ENCODE assay signal across 9 cellular contexts in genomic region chr12:109833307-109834189, GRCh38. TPM values are rescaled to one million over a fixed set of nuclear protein-coding genes. Genes with fewer than 3 reads are reported as not detected.
DNase-seq lines count a peak whose midpoint lies in the region; ATAC-seq, FAIRE-seq and TF ChIP-seq lines count a peak whose summit lies in the region.
"Had no signal": no experiment of that assay in that cellular context is flagged by ENCODE, and none has a peak within 500 bp of the region (broad histone marks: within the 10 kb centered on the region; RNA-seq: fewer than 3 reads in every experiment).

TRPV4 (minus strand) TSS chr12:109833398; CDS start chr12:109814796, 18,602 bp downstream.

- H2AFZ ChIP-seq in H9 (ENCODE audit: low read length) = no peak within 1 kb of the TSS

- H3K9me3 ChIP-seq in H9 (ENCODE audit: control insufficient read depth, low read depth, low read length) = no peaks in the 10 kb centered on the region
- H3K9me3 ChIP-seq in body of pancreas = no peaks in the 10 kb centered on the region
- H3K9me3 ChIP-seq in iPS-18a (ENCODE audit: control insufficient read depth, low read depth, low read length) = no peaks in the 10 kb centered on the region
- H3K9me3 ChIP-seq in skeletal muscle satellite cell (replicated peaks; ENCODE audit: low read length) = no peaks in the 10 kb centered on the region

- H3K4me2 ChIP-seq in H9 (ENCODE audit: insufficient read depth, insufficient read length, low read length) = peak within 1 kb of the TSS; percentile 21
- peak within 1 kb of the TSS; percentile 85 for H3K4me2 ChIP-seq in skeletal muscle satellite cell (ENCODE audit: low read length)
- H3K4me2 ChIP-seq: KMS-11 had no signal

- no peak within 1 kb of the TSS for H2BK15ac ChIP-seq in H9 (ENCODE audit: low read depth, low read length)

- H3K9ac ChIP-seq in H9 (ENCODE audit: extremely low read depth, insufficient read length, low read length) (no peak within 1 kb of the TSS), iPS-18a (ENCODE audit: low read length) (no peak within 1 kb of the TSS), skeletal muscle satellite cell (ENCODE audit: low read depth, low read length) (peak within 1 kb of the TSS; percentile 80)
- H3K9ac ChIP-seq: KMS-11 had no signal

- H2BK12ac ChIP-seq in H9 (ENCODE audit: insufficient read length, low read depth, low read length) = no peak within 1 kb of the TSS

- no peak for TF ChIP-seq CTCF in H9 (conservative IDR thresholded peaks at IDR 0.05)
- no peak for TF ChIP-seq CTCF in body of pancreas (IDR thresholded peaks at IDR 0.05)

- FAIRE-seq in RCC 7860 (lab: Jason Lieb, UNC) = no peak

- no peaks in the 10 kb centered on the region for H3K79me1 ChIP-seq in H9 (ENCODE audit: insufficient read depth, low read depth, low read length, poor library complexity, severe bottlenecking)

- no peak within 1 kb of the TSS for H2AK5ac ChIP-seq in H9 (ENCODE audit: insufficient read length, low read length)

- H3K23me2 ChIP-seq in H9 (ENCODE audit: insufficient read length, low read depth, low read length, poor library complexity, severe bottlenecking) = no peaks in the 10 kb centered on the region

- H4K8ac ChIP-seq in H9 (replicated peaks; ENCODE audit: insufficient read length, low read depth, low read length) = no peak within 1 kb of the TSS

- no peak within 1 kb of the TSS for H3K56ac ChIP-seq in H9 (ENCODE audit: insufficient read length, low read depth, low read length)

- intact Hi-C loops in body of pancreas (cut with DNase I) = no loop called here
- intact Hi-C loops in activated CD4-positive, alpha-beta memory T cell treated with anti-CD3 and anti-CD28 coated beads for 36 hours (cut with micrococcal nuclease) = no loop called here

- WGBS in H9 (ENCODE audit: extremely low coverage, insufficient read length, low lambda C conversion rate) = no CpG with 5 or more reads among the region's 67 CpGs
- 22 to 69% methylated on average over 11 to 51 of the region's 67 CpGs for WGBS in body of pancreas, 2 donors

- no peaks in the 10 kb centered on the region for H4K20me1 ChIP-seq in H9 (ENCODE audit: control insufficient read depth, insufficient read depth, insufficient read length)

- POLR2A ChIA-PET in activated CD4-positive, alpha-beta memory T cell treated with anti-CD3 and anti-CD28 coated beads for 36 hours (lab: Charles Lee) = no interaction called here

- peaks cover 8 to 13% of the 10 kb centered on the region in 2 experiments; a peak in 3 of 4 replicates for H3K4me1 Mint-ChIP-seq in H9
- peaks cover 4% of the 10 kb centered on the region for H3K4me1 Mint-ChIP-seq in activated CD4-positive, alpha-beta memory T cell treated with anti-CD3 and anti-CD28 coated beads for 36 hours (ENCODE audit: low read depth)

- H3K79me2 ChIP-seq in H9 (ENCODE audit: insufficient read depth, low read length) = no peaks in the 10 kb centered on the region

- peak within 1 kb of the TSS; percentile 74; the same call in 1 of the 2 replicates for H3K14ac ChIP-seq in H9 (ENCODE audit: insufficient read depth, low read length)

- H3K27me3 ChIP-seq in H9 (ENCODE audit: insufficient read depth, low read length) = no peaks in the 10 kb centered on the region
- H3K27me3 ChIP-seq in body of pancreas = no peaks in the 10 kb centered on the region
- peaks cover 4% of the 10 kb centered on the region for H3K27me3 ChIP-seq in iPS-18a (ENCODE audit: control insufficient read depth, insufficient read depth, low read length)
- H3K27me3 ChIP-seq in skeletal muscle satellite cell (ENCODE audit: control insufficient read depth, insufficient read depth, low read length) = peaks cover 7% of the 10 kb centered on the region

- H3K4me3 ChIP-seq in body of pancreas = peak within 1 kb of the TSS in 1 of 2 donors; percentile 60
- H3K4me3 ChIP-seq in iPS-18a (ENCODE audit: low read length) = peak within 1 kb of the TSS; percentile 46
- peak within 1 kb of the TSS; percentile 75 for H3K4me3 ChIP-seq in skeletal muscle satellite cell (ENCODE audit: low read length)

- H2BK20ac ChIP-seq in H9 (ENCODE audit: low read depth, low read length, poor library complexity, severe bottlenecking) = no peak within 1 kb of the TSS

- no peak within 1 kb of the TSS for H3T11ph ChIP-seq in H9 (ENCODE audit: low read length)

- CTCF ChIA-PET in activated CD4-positive, alpha-beta memory T cell treated with anti-CD3 and anti-CD28 coated beads for 36 hours (lab: Charles Lee) = interaction anchor here (0.9 to 4.5 kb wide), 2 partner anchors 12 to 28 kb away, joined by 3 to 19 read pairs; no protein-coding TSS in a partner anchor

- no peaks in the 10 kb centered on the region for H3K36me3 Mint-ChIP-seq in H9 (ENCODE audit: insufficient read depth in 1 of 3, low read depth in 3 of 3)
- no peaks in the 10 kb centered on the region for H3K36me3 Mint-ChIP-seq in activated CD4-positive, alpha-beta memory T cell treated with anti-CD3 and anti-CD28 coated beads for 36 hours

- H3K4ac ChIP-seq in H9 (ENCODE audit: low read depth, low read length) = no peak within 1 kb of the TSS

- H3K9me3 Mint-ChIP-seq in H9 = no peaks in the 10 kb centered on the region; a peak in 1 of 5 replicates
- H3K9me3 Mint-ChIP-seq in activated CD4-positive, alpha-beta memory T cell treated with anti-CD3 and anti-CD28 coated beads for 36 hours = no peaks in the 10 kb centered on the region

- H3K4me3 Mint-ChIP-seq in H9 = peak within 1 kb of the TSS; percentile 63 to 71
- H3K4me3 Mint-ChIP-seq in activated CD4-positive, alpha-beta memory T cell treated with anti-CD3 and anti-CD28 coated beads for 36 hours = no peak within 1 kb of the TSS

- H2BK120ac ChIP-seq in H9 (ENCODE audit: low read depth, low read length, poor library complexity, severe bottlenecking) = no peak within 1 kb of the TSS

- H3K4me1 ChIP-seq in H9 (ENCODE audit: insufficient read depth, low read length) (no peaks in the 10 kb centered on the region), body of pancreas (peaks cover 38% of the 10 kb centered on the region), iPS-18a (ENCODE audit: control insufficient read depth, low read depth, low read length) (no peaks in the 10 kb centered on the region), skeletal muscle satellite cell (ENCODE audit: control insufficient read depth, insufficient read depth, low read length) (peaks cover 26% of the 10 kb centered on the region)

- no peak within 1 kb of the TSS for H4K5ac ChIP-seq in H9 (ENCODE audit: insufficient read length, low read depth, low read length)

- no peak within 1 kb of the TSS for H3K27ac Mint-ChIP-seq in H9
- no peak within 1 kb of the TSS for H3K27ac Mint-ChIP-seq in activated CD4-positive, alpha-beta memory T cell treated with anti-CD3 and anti-CD28 coated beads for 36 hours

- no peak within 1 kb of the TSS for H3K23ac ChIP-seq in H9 (ENCODE audit: insufficient read length, low read depth, low read length)

- no peak within 1 kb of the TSS for H3K18ac ChIP-seq in H9 (ENCODE audit: insufficient read length, low read depth, low read length)

- no peak within 1 kb of the TSS for H3K27ac ChIP-seq in H9 (ENCODE audit: insufficient read length, low read depth, low read length)
- peak within 1 kb of the TSS in 3 of 4 donors; percentile 18 to 60 (median 46) for H3K27ac ChIP-seq in body of pancreas
- no peak within 1 kb of the TSS for H3K27ac ChIP-seq in iPS-18a (ENCODE audit: low read length)
- H3K27ac ChIP-seq: KMS-11 had no signal

- ATAC-seq in body of pancreas = peak; percentile 73
- ATAC-seq in GM18519 (IDR thresholded peaks at IDR 0.05; ENCODE audit: low FRiP score, unreplicated experiment) = no peak
- no peak for ATAC-seq in HG03342 (IDR thresholded peaks at IDR 0.05; ENCODE audit: unreplicated experiment)

- DNase-seq in H9 = peak; percentile 68
- DNase-seq in body of pancreas = peak; percentile 26 to 57 (median 40)
- no peak for DNase-seq in RCC 7860 (ENCODE audit: low spot score)
- no peak for DNase-seq in activated CD4-positive, alpha-beta memory T cell treated with anti-CD3 and anti-CD28 coated beads for 36 hours

- H4K91ac ChIP-seq in H9 (ENCODE audit: insufficient read length, low read depth, low read length) = no peak within 1 kb of the TSS

- H3K36me3 ChIP-seq in body of pancreas (replicated peaks in 1 of 2; ENCODE audit: insufficient read depth in 1 of 2, low read depth in 2 of 2) = no peaks in the 10 kb centered on the region
- H3K36me3 ChIP-seq in iPS-18a (ENCODE audit: control insufficient read depth, low read depth, low read length) = no peaks in the 10 kb centered on the region
- no peaks in the 10 kb centered on the region for H3K36me3 ChIP-seq in skeletal muscle satellite cell (ENCODE audit: insufficient read depth, low read length)

- peaks cover 2% of the 10 kb centered on the region for H3K27me3 Mint-ChIP-seq in H9 (ENCODE audit: low read depth)
- peaks cover 17% of the 10 kb centered on the region for H3K27me3 Mint-ChIP-seq in activated CD4-positive, alpha-beta memory T cell treated with anti-CD3 and anti-CD28 coated beads for 36 hours

- peak in 2 of 3 donors; percentile 33 to 38 for TF ChIP-seq POLR2A in body of pancreas (IDR thresholded peaks at IDR 0.05)

- H2BK5ac ChIP-seq in H9 (ENCODE audit: insufficient read length, low read length) = no peak within 1 kb of the TSS

RNA-seq across cellular contexts. Expression of gene TRPV4, which starts in this region (rescaled TPM):
- total RNA-seq in H9 (2021) = 4.9 TPM in 2 replicates
- total RNA-seq in body of pancreas = 1 to 10 TPM; 5.2 to 6.3 TPM
- total RNA-seq in skeletal muscle satellite cell (2012; rRNA removed) = 0.22 and 1.0 TPM in 2 replicates
- not detected for total RNA-seq in activated CD4-positive, alpha-beta memory T cell treated with anti-CD3 and anti-CD28 coated beads for 36 hours

Comparison
In these comparisons a context has a peak if more than half of its experiments do, and no peak if none do; other contexts are left out.
1. DNase-seq: peak in H9 (single experiment) and body of pancreas (4 of 4); none in RCC 7860 (single experiment) and activated CD4-positive, alpha-beta memory T cell treated with anti-CD3 and anti-CD28 coated beads for 36 hours (single experiment).
2. H3K27ac ChIP-seq: peak in body of pancreas (3 of 4); none in H9 (single experiment) and iPS-18a (single experiment).